In the genomic region with DNA sequence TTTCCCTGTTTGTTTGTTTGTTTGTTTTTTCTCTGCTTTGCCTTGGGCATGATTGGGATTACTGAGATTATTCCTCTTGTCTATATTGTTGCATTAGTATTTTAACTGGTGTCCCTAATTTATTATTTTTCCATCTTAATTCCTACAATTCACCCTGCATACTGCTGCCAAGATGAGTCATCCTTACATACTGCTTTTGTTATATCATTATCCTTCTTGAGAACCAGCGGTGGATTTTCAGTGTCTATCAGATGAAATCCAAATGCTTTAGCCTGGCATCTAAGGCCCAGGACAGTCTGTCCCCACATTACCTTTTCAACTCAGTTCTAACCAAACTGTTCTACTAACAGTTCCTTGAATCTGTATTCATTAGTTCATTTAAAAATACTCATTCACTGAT, we compare ENCODE assay signal across 20 cellular contexts.
DNase-seq lines count a peak whose midpoint lies in the region; ATAC-seq, FAIRE-seq and TF ChIP-seq lines count a peak whose summit lies in the region.
"Had no signal": no experiment of that assay in that cellular context is flagged by ENCODE, and none has a peak within 500 bp of the region (broad histone marks: within the 10 kb centered on the region; RNA-seq: fewer than 3 reads in every experiment).

No MANE protein-coding gene starts in this region.

- H3K4me3 ChIP-seq in fibroblast of mammary gland (ENCODE audit: control insufficient read depth, low read depth, low read length) (no peak overlapping the region), retinal pigment epithelial cell (ENCODE audit: low read length) (no peak overlapping the region)
- H3K4me3 ChIP-seq: heart left ventricle, tibial nerve had no signal

- no peak for ATAC-seq in left ventricle myocardium superior
- ATAC-seq: activated naive CD4-positive, alpha-beta T cell treated with anti-CD3 and anti-CD28 coated beads, Interleukin-2, amount 50 U/mL, for 72 hours; heart left ventricle; natural killer cell; stimulated activated naive B cell treated with anti-CD40 and anti-IgM and Interleukin-4, amounts not matched to agents 10 μg/mL and 1 μg/mL and 100 μg/mL, for 72 hours had no signal

- no peak for DNase-seq in H54 (ENCODE audit: insufficient read length, low spot score)
- peak; percentile 32 for DNase-seq in amniotic epithelial cell (ENCODE audit: low read depth)
- peak; percentile 69 for DNase-seq in fibroblast of mammary gland (ENCODE audit: low read depth)
- peak; percentile 16 for DNase-seq in retinal pigment epithelial cell (ENCODE audit: low read depth)
- no peak for DNase-seq in activated naive CD4-positive, alpha-beta T cell treated with anti-CD3 and anti-CD28 coated beads, Interleukin-2, amount 50 U/mL, for 16 hours
- no peak for DNase-seq in left ventricle myocardium superior
- DNase-seq in head of caudate nucleus = no peak
- DNase-seq: activated CD4-positive, alpha-beta memory T cell treated with anti-CD3 and anti-CD28 coated beads for 36 hours; activated T-cell treated with anti-CD3 and anti-CD28 coated beads, Interleukin-2, amount 50 U/mL, for 24 hours; endodermal cell; H9; heart left ventricle; islet precursor cell; Kasumi-1; natural killer cell; NCI-H1105 treated with DMSO at 0.1 percent for 48 hours; stimulated activated naive B cell treated with anti-CD40 and anti-IgM and Interleukin-4, amounts not matched to agents 10 μg/mL and 1 μg/mL and 100 μg/mL, for 72 hours had no signal

- intact Hi-C loops in left ventricle myocardium superior (cut with micrococcal nuclease) (no loop called here), head of caudate nucleus (cut with DNase I) (no loop called here)

- peak; percentile 68 for FAIRE-seq in H54 (lab: Jason Lieb, UNC)
- FAIRE-seq: TTC549 had no signal

- TF ChIP-seq CTCF in fibroblast of mammary gland (conservative IDR thresholded peaks at IDR 0.05; ENCODE audit: control insufficient read depth, insufficient read depth, low read depth, low read length) (no peak), retinal pigment epithelial cell (conservative IDR thresholded peaks at IDR 0.05; ENCODE audit: low read depth, low read length) (no peak)

- TF ChIP-seq POLR2A in H54 (IDR thresholded peaks at IDR 0.05; ENCODE audit: low read depth, low read length) = no peak

Comparison
In these comparisons a context has a peak if more than half of its experiments do, and no peak if none do; other contexts are left out.
1. DNase-seq: peak in amniotic epithelial cell (single experiment), fibroblast of mammary gland (single experiment) and retinal pigment epithelial cell (single experiment); none in H54 (single experiment), activated naive CD4-positive, alpha-beta T cell treated with anti-CD3 and anti-CD28 coated beads, Interleukin-2, amount 50 U/mL, for 16 hours (single experiment), left ventricle myocardium superior (single experiment) and head of caudate nucleus (0 of 42).